In genomic region chr4:103996059-103996458, GRCh38 we compare ENCODE assay signal across 9 cellular contexts.
A peak's percentile ranks its signal among the peaks of the same experiment; 100 is the strongest.
DNase-seq lines count a peak whose midpoint lies in the region; ATAC-seq and TF ChIP-seq lines count a peak whose summit lies in the region.
"Had no signal": no experiment of that assay in that cellular context is flagged by ENCODE, and none has a peak within 500 bp of the region (broad histone marks: within the 10 kb centered on the region; RNA-seq: fewer than 3 reads in every experiment).

No MANE protein-coding gene starts in this region.

- H3K27ac ChIP-seq in ectodermal cell (ENCODE audit: insufficient read depth, low read depth, low read length, poor library complexity, severe bottlenecking) (peak overlapping the region; percentile 71), neuronal stem cell (replicated peaks; ENCODE audit: low read length) (peak overlapping the region; percentile 32), stomach (no peak overlapping the region)

- H3K9ac ChIP-seq in neuronal stem cell (ENCODE audit: low read depth, low read length, poor library complexity), result no peak overlapping the region

- no peaks in the 10 kb centered on the region for H3K4me1 ChIP-seq in ectodermal cell (ENCODE audit: control insufficient read depth, insufficient read depth, low read length)
- H3K4me1 ChIP-seq in neuronal stem cell (ENCODE audit: control insufficient read depth in 2 of 2, insufficient read depth in 1 of 2, low read depth in 1 of 2, low read length in 2 of 2), result peaks cover 0 to 3% of the 10 kb centered on the region in 2 donors
- H3K4me1 ChIP-seq in stomach, result peaks cover 0 to 10% (median 4%) of the 10 kb centered on the region in 4 donors

- no peak overlapping the region for H2BK15ac ChIP-seq in neuronal stem cell (ENCODE audit: low read length)

- DNase-seq in H7 (peak; percentile 7), NCI-H748 (lab: John Stamatoyannopoulos, UW; ENCODE audit: unreplicated experiment) (peak; percentile 72), neuronal stem cell (ENCODE audit: low spot score) (peak; percentile 56), NCI-H2171 (lab: John Stamatoyannopoulos, UW) (no peak), stomach (no peak)
- DNase-seq: activated effector memory CD4-positive, alpha-beta T cell treated with anti-CD3 and anti-CD28 coated beads, Interleukin-2, amount 50 U/mL, for 16 hours had no signal

- TF ChIP-seq EP300 in stomach (IDR thresholded peaks at IDR 0.05), result no peak

- H3K36me3 ChIP-seq in H7 (replicated peaks; ENCODE audit: control insufficient read depth, insufficient read depth, low read length) (no peaks in the 10 kb centered on the region), ectodermal cell (ENCODE audit: control insufficient read depth, insufficient read depth, low read length) (no peaks in the 10 kb centered on the region), neuronal stem cell (replicated peaks in 1 of 2; ENCODE audit: control insufficient read depth in 2 of 2, insufficient read depth in 2 of 2, low read length in 2 of 2) (no peaks in the 10 kb centered on the region), stomach (no peaks in the 10 kb centered on the region)

- intact Hi-C loops in stomach (cut with DNase I; ENCODE audit: low total_unique reads), result no loop called here

- no peak overlapping the region for H3K23ac ChIP-seq in neuronal stem cell (ENCODE audit: low read depth, low read length, poor library complexity)

- H2BK5ac ChIP-seq in neuronal stem cell (ENCODE audit: low read length), result no peak overlapping the region

- no peak overlapping the region for H3K4me2 ChIP-seq in neuronal stem cell (ENCODE audit: insufficient read depth, low read length, poor library complexity, severe bottlenecking)

- H2AFZ ChIP-seq in neuronal stem cell (ENCODE audit: low read length), result peak overlapping the region; percentile 72

- no peak overlapping the region for H3K18ac ChIP-seq in neuronal stem cell (ENCODE audit: low read length)

- WGBS in ectodermal cell, 2 experiments, result 15 to 17% methylated on average over 1 to 2 of the region's 2 CpGs
- WGBS in neuronal stem cell (ENCODE audit: extremely low coverage in 2 of 2, insufficient read length in 2 of 2, insufficient replicate concordance in 1 of 2), 2 donors, result no CpG with 5 or more reads among the region's 2 CpGs
- WGBS in stomach, 5 donors, result 5 to 19% (median 8%) methylated on average over 2 of the region's 2 CpGs

- no peaks in the 10 kb centered on the region for H3K79me1 ChIP-seq in neuronal stem cell (ENCODE audit: low read depth, low read length)

- no peak overlapping the region for H3K4ac ChIP-seq in neuronal stem cell (ENCODE audit: low read length)

- H2BK12ac ChIP-seq in neuronal stem cell (ENCODE audit: low read length), result no peak overlapping the region

- TF ChIP-seq CTCF in stomach (IDR thresholded peaks at IDR 0.05), result no peak

- no peak overlapping the region for H2BK120ac ChIP-seq in neuronal stem cell (ENCODE audit: low read depth, low read length)

- no peak overlapping the region for H3K4me3 ChIP-seq in H7 (ENCODE audit: insufficient read depth, low read depth, low read length)
- H3K4me3 ChIP-seq in ectodermal cell (ENCODE audit: insufficient read depth, low read depth, low read length), result no peak overlapping the region
- H3K4me3 ChIP-seq in neuronal stem cell (ENCODE audit: low read length in 2 of 2), result no peak overlapping the region
- no peak overlapping the region for H3K4me3 ChIP-seq in stomach

- H4K8ac ChIP-seq in neuronal stem cell (ENCODE audit: low read depth, low read length), result no peak overlapping the region

- no peak for TF ChIP-seq POLR2A in stomach (IDR thresholded peaks at IDR 0.05)

- H3K9me3 ChIP-seq in ectodermal cell (ENCODE audit: control insufficient read depth, low read length) (no peaks in the 10 kb centered on the region), neuronal stem cell (replicated peaks in 1 of 2; ENCODE audit: control insufficient read depth in 2 of 2, insufficient read depth in 1 of 2, low read depth in 1 of 2, low read length in 2 of 2) (peaks cover 0 to 6% of the 10 kb centered on the region in 2 donors), stomach (peaks cover 0 to 12% (median 5%) of the 10 kb centered on the region in 4 donors)

- H3K14ac ChIP-seq in neuronal stem cell (ENCODE audit: low read length), result no peak overlapping the region

- ATAC-seq in GM19351 (IDR thresholded peaks at IDR 0.05; ENCODE audit: unreplicated experiment) (no peak), GM18858 (IDR thresholded peaks at IDR 0.05; ENCODE audit: unreplicated experiment) (no peak)

- no peaks in the 10 kb centered on the region for H3K27me3 ChIP-seq in H7 (ENCODE audit: control insufficient read depth, insufficient read depth, low read length)
- H3K27me3 ChIP-seq in ectodermal cell (ENCODE audit: control insufficient read depth, insufficient read depth, low read length, poor library complexity, severe bottlenecking), result no peaks in the 10 kb centered on the region
- H3K27me3 ChIP-seq in neuronal stem cell (ENCODE audit: control insufficient read depth in 3 of 3, insufficient read depth in 3 of 3, low read depth in 1 of 3, low read length in 3 of 3), result no peaks in the 10 kb centered on the region
- H3K27me3 ChIP-seq in stomach, result no peaks in the 10 kb centered on the region

- no peak overlapping the region for H4K91ac ChIP-seq in neuronal stem cell (ENCODE audit: low read depth, low read length, poor library complexity)

- H2AK5ac ChIP-seq in neuronal stem cell (ENCODE audit: low read depth, low read length), result no peak overlapping the region

Comparison
In these comparisons a context has a peak if more than half of its experiments do, and no peak if none do; other contexts are left out.
1. DNase-seq: peak in H7 (single experiment), NCI-H748 (single experiment) and neuronal stem cell (single experiment); none in NCI-H2171 (single experiment) and stomach (single experiment).
2. H3K27ac ChIP-seq: peak in ectodermal cell (single experiment) and neuronal stem cell (single experiment); none in stomach (0 of 5).